8 cellular contexts compared by ENCODE assay signal in genomic region chr20:59955131-59955796, GRCh38. TPM values are rescaled to one million over a fixed set of nuclear protein-coding genes. Genes with fewer than 3 reads are reported as not detected.
DNase-seq lines count a peak whose midpoint lies in the region; ATAC-seq and TF ChIP-seq lines count a peak whose summit lies in the region.

No MANE protein-coding gene starts in this region.

- DNase-seq in SKM-1 (lab: John Stamatoyannopoulos, UW; ENCODE audit: unreplicated experiment) (peak; percentile 8), SKM-1 treated with dmso at 0.1 percent for 144 hours (lab: John Stamatoyannopoulos, UW; ENCODE audit: unreplicated experiment) (no peak), NCI-H524 treated with DMSO at 0.1 percent for 48 hours (lab: John Stamatoyannopoulos, UW) (peak; percentile 34), choroid plexus epithelial cell (ENCODE audit: low read depth) (peak; percentile 27), sciatic nerve (ENCODE audit: low spot score) (no peak), H7 (no peak)
- DNase-seq in activated effector memory CD4-positive, alpha-beta T cell treated with Interleukin-2 at 50 U/mL for 16 hours = no peak
- DNase-seq in activated CD4-positive, alpha-beta T cell treated with anti-CD3 and anti-CD28 coated beads, Interleukin-2, amount 50 U/mL, for 1 hour = no peak

- no peaks in the 10 kb centered on the region for H3K27me3 ChIP-seq in H7 (ENCODE audit: control insufficient read depth, insufficient read depth, low read length)

- TF ChIP-seq CTCF in choroid plexus epithelial cell (conservative IDR thresholded peaks at IDR 0.05; ENCODE audit: low read depth, low read length) = peak; percentile 37

- H3K36me3 ChIP-seq in H7 (replicated peaks; ENCODE audit: control insufficient read depth, insufficient read depth, low read length) = no peaks in the 10 kb centered on the region

- ATAC-seq in sciatic nerve = peak; percentile 34

- H3K4me3 ChIP-seq in choroid plexus epithelial cell (ENCODE audit: low read depth, low read length) = no peak overlapping the region
- H3K4me3 ChIP-seq in H7 (ENCODE audit: insufficient read depth, low read depth, low read length) = no peak overlapping the region

- intact Hi-C loops in sciatic nerve (cut with DNase I) = no loop called here

RNA-seq across cellular contexts. Expression of gene CDH26, which starts 3.0 kb away (rescaled TPM):
- 3.6 TPM for total RNA-seq in sciatic nerve
- 1.0 and 3.1 TPM in 2 replicates for total RNA-seq in H7 (2014; rRNA removed; shearing (Covaris generic))

RNA-seq across cellular contexts. Expression of gene FAM217B, which starts 15.1 kb away (rescaled TPM):
- total RNA-seq in sciatic nerve = 22.4 TPM
- total RNA-seq in H7 (2014; rRNA removed; shearing (Covaris generic)) = 4.9 and 5.3 TPM in 2 replicates

RNA-seq across cellular contexts. Expression of gene PPP1R3D, which starts 15.2 kb away (rescaled TPM):
- total RNA-seq in sciatic nerve = 8.2 TPM
- total RNA-seq in H7 (2014; rRNA removed; shearing (Covaris generic)) = 3.4 and 3.9 TPM in 2 replicates

RNA-seq across cellular contexts. Expression of gene SYCP2, which starts 21.8 kb away (rescaled TPM):
- 6.7 TPM for total RNA-seq in sciatic nerve
- 0.04 TPM in 1 of 2 replicates, not detected in the other for total RNA-seq in H7 (2014; rRNA removed; shearing (Covaris generic))

Comparison
In these comparisons a context has a peak if more than half of its experiments do, and no peak if none do; other contexts are left out.
1. DNase-seq: peak in SKM-1 (single experiment), NCI-H524 treated with DMSO at 0.1 percent for 48 hours (single experiment) and choroid plexus epithelial cell (single experiment); none in SKM-1 treated with dmso at 0.1 percent for 144 hours (single experiment), sciatic nerve (single experiment), activated effector memory CD4-positive, alpha-beta T cell treated with Interleukin-2 at 50 U/mL for 16 hours (single experiment), activated CD4-positive, alpha-beta T cell treated with anti-CD3 and anti-CD28 coated beads, Interleukin-2, amount 50 U/mL, for 1 hour (single experiment) and H7 (single experiment).